ENCODE assay signal across 21 cellular contexts in the genomic region with DNA sequence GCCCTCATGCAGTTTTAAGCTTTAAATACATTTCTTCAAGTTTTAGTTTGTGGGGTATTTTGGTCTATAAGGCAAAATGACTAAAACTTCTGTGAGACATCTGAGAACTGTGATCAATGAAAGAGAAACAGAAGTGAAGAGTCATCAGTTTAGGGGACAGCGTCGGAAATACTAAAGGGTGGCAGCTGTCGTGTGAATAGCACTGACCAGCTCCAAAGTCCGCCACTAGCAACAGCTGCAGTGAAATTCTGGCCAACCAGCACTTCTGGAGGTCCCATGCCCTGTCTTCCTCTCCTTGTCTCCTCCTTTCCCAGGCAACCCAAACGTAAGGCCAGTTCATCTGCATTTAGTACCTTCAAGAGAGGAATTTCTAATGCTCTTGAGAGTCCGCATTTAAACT.
"Had no signal": no experiment of that assay in that cellular context is flagged by ENCODE, and none has a peak within 500 bp of the region (broad histone marks: within the 10 kb centered on the region; RNA-seq: fewer than 3 reads in every experiment).

No MANE protein-coding gene starts in this region.

- H3K4me1 Mint-ChIP-seq: activated CD4-positive, alpha-beta T cell treated with anti-CD3 and anti-CD28 coated beads for 36 hours; activated naive CD8-positive, alpha-beta T cell treated with anti-CD3 and anti-CD28 coated beads for 36 hours; activated T-helper 17 cell treated with anti-CD3 and anti-CD28 coated beads, Interleukin-2, amount 50 U/mL, for 72 hours; memory B cell; natural killer cell had no signal

- H3K4me3 Mint-ChIP-seq: activated CD4-positive, alpha-beta memory T cell treated with anti-CD3 and anti-CD28 coated beads for 36 hours; activated CD4-positive, alpha-beta T cell treated with anti-CD3 and anti-CD28 coated beads for 36 hours; activated naive CD8-positive, alpha-beta T cell treated with anti-CD3 and anti-CD28 coated beads for 36 hours; activated T-helper 17 cell treated with anti-CD3 and anti-CD28 coated beads, Interleukin-2, amount 50 U/mL, for 72 hours; endodermal cell; memory B cell; natural killer cell; T-helper 2 cell treated with Interferon-gamma antibody and Interleukin-4, amounts not matched to agents 5 μg/mL and 100 μg/mL, for 36 hours had no signal

- ATAC-seq: activated CD4-positive, alpha-beta T cell treated with anti-CD3 and anti-CD28 coated beads for 36 hours; activated T-helper 17 cell treated with anti-CD3 and anti-CD28 coated beads, Interleukin-2, amount 50 U/mL, for 72 hours; foreskin keratinocyte; natural killer cell had no signal

- H3K9me3 ChIP-seq: thyroid gland had no signal

- H3K9me3 Mint-ChIP-seq: activated CD4-positive, alpha-beta memory T cell treated with anti-CD3 and anti-CD28 coated beads for 36 hours; activated naive CD8-positive, alpha-beta T cell treated with anti-CD3 and anti-CD28 coated beads for 36 hours; activated T-helper 17 cell treated with anti-CD3 and anti-CD28 coated beads, Interleukin-2, amount 50 U/mL, for 72 hours; endodermal cell; memory B cell; natural killer cell; T-helper 2 cell treated with Interferon-gamma antibody and Interleukin-4, amounts not matched to agents 5 μg/mL and 100 μg/mL, for 36 hours had no signal

- H3K36me3 Mint-ChIP-seq: activated CD4-positive, alpha-beta memory T cell treated with anti-CD3 and anti-CD28 coated beads for 36 hours; activated naive CD8-positive, alpha-beta T cell treated with anti-CD3 and anti-CD28 coated beads for 36 hours; memory B cell; natural killer cell had no signal

- H3K27me3 ChIP-seq: cardiac muscle cell, thyroid gland had no signal

- H3K4me3 ChIP-seq: cardiac muscle cell, thyroid gland had no signal

- H3K27ac ChIP-seq: cardiac muscle cell, epithelial cell of prostate, foreskin keratinocyte, thyroid gland had no signal

- FAIRE-seq: TTC549 had no signal

- DNase-seq: activated CD4-positive, alpha-beta memory T cell treated with anti-CD3 and anti-CD28 coated beads for 36 hours; activated CD4-positive, alpha-beta T cell treated with anti-CD3 and anti-CD28 coated beads for 36 hours; activated naive CD4-positive, alpha-beta T cell; activated naive CD8-positive, alpha-beta T cell treated with anti-CD3 and anti-CD28 coated beads for 36 hours; amniotic stem cell; endodermal cell; foreskin keratinocyte; glutamatergic neuron; hippocampal formation; islet precursor cell; natural killer cell; occipital lobe; stimulated activated CD4-positive, alpha-beta T cell treated with anti-CD3 and anti-CD28 coated beads, Interleukin-2, amount 100 ng/mL, for 24 hours; stimulated activated naive CD4-positive, alpha-beta T cell treated with Interleukin-2 at 50 U/mL for 16 hours; thyroid gland had no signal

- H3K36me3 ChIP-seq: cardiac muscle cell, thyroid gland had no signal

- H3K4me1 ChIP-seq: foreskin keratinocyte, thyroid gland had no signal
